8 cellular contexts compared by ENCODE assay signal in genomic region chr5:169637085-169637855, GRCh38. TPM values are rescaled to one million over a fixed set of nuclear protein-coding genes. Genes with fewer than 3 reads are reported as not detected.
A peak's percentile ranks its signal among the peaks of the same experiment; 100 is the strongest.
DNase-seq lines count a peak whose midpoint lies in the region; ATAC-seq and TF ChIP-seq lines count a peak whose summit lies in the region.

DOCK2 (plus strand) TSS chr5:169637275; CDS start chr5:169637327, 52 bp downstream.

- peak within 1 kb of the TSS; percentile 56 for H3K4me2 ChIP-seq in trophoblast cell (ENCODE audit: low read length)

- peak within 1 kb of the TSS; percentile 93 to 97 (median 94) for H3K27ac Mint-ChIP-seq in CD4-positive, alpha-beta memory T cell

- no peak within 1 kb of the TSS for H3K23ac ChIP-seq in trophoblast cell (ENCODE audit: low read length)

- H3K4me3 ChIP-seq in CD4-positive, alpha-beta memory T cell (ENCODE audit: low read length in 2 of 2): peak within 1 kb of the TSS; percentile 71 to 80
- H3K4me3 ChIP-seq in fibroblast of mammary gland (ENCODE audit: control insufficient read depth, low read depth, low read length): peak within 1 kb of the TSS; percentile 34
- H3K4me3 ChIP-seq in trophoblast cell (ENCODE audit: low read depth, low read length): no peak within 1 kb of the TSS
- H3K4me3 ChIP-seq in upper lobe of right lung: peak within 1 kb of the TSS; percentile 57

- H3K79me1 ChIP-seq in trophoblast cell (ENCODE audit: low read length): no peaks in the 10 kb centered on the region

- peak within 1 kb of the TSS; percentile 39 for H2AFZ ChIP-seq in trophoblast cell (ENCODE audit: insufficient read depth, low read length, poor library complexity)

- peaks cover 52% of the 10 kb centered on the region for H3K4me1 ChIP-seq in CD4-positive, alpha-beta memory T cell (ENCODE audit: insufficient read depth, low read length)
- H3K4me1 ChIP-seq in trophoblast cell (ENCODE audit: control insufficient read depth in 1 of 2, insufficient read depth in 2 of 2, low read length in 2 of 2) (peaks cover 5 to 11% of the 10 kb centered on the region in 2 experiments), upper lobe of right lung (peaks cover 6% of the 10 kb centered on the region)

- WGBS in trophoblast cell (ENCODE audit: extremely low coverage, insufficient coverage, insufficient read length): no CpG with 5 or more reads among the region's 55 CpGs

- no peak within 1 kb of the TSS for H3K18ac ChIP-seq in trophoblast cell (ENCODE audit: low read length)

- CTCF ChIA-PET in CD4-positive, alpha-beta memory T cell (lab: Charles Lee; ENCODE audit: partially characterized antibody): interaction anchor here (0.6 to 1.7 kb wide), 4 partner anchors 11 to 216 kb away, joined by 4 to 5 read pairs (median 4); partner anchors contain the start of gene SPDL1

- H2BK5ac ChIP-seq in trophoblast cell (ENCODE audit: low read depth, low read length, poor library complexity): no peak within 1 kb of the TSS

- H3K36me3 Mint-ChIP-seq in CD4-positive, alpha-beta memory T cell: peaks cover 42 to 44% of the 10 kb centered on the region in 2 donors

- H3K9me3 Mint-ChIP-seq in CD4-positive, alpha-beta memory T cell: peaks cover 0 to 9% (median 2%) of the 10 kb centered on the region in 8 donors

- H3K79me2 ChIP-seq in trophoblast cell (ENCODE audit: control insufficient read depth, insufficient read depth, low read length, poor library complexity): no peaks in the 10 kb centered on the region

- H3K27me3 ChIP-seq in CD4-positive, alpha-beta memory T cell (ENCODE audit: insufficient read depth, low read length): no peaks in the 10 kb centered on the region
- H3K27me3 ChIP-seq in trophoblast cell (ENCODE audit: insufficient read depth, low read length) (peaks cover 19% of the 10 kb centered on the region), upper lobe of right lung (peaks cover 3% of the 10 kb centered on the region)

- no peaks in the 10 kb centered on the region for H3K9me3 ChIP-seq in CD4-positive, alpha-beta memory T cell (ENCODE audit: control insufficient read depth in 1 of 2, low read length in 2 of 2)
- H3K9me3 ChIP-seq in trophoblast cell (ENCODE audit: insufficient read depth, low read depth, low read length): peaks cover 8% of the 10 kb centered on the region
- no peaks in the 10 kb centered on the region for H3K9me3 ChIP-seq in upper lobe of right lung

- no peak within 1 kb of the TSS for H4K12ac ChIP-seq in trophoblast cell (ENCODE audit: low read depth, low read length)

- no peaks in the 10 kb centered on the region for H3K36me3 ChIP-seq in CD4-positive, alpha-beta memory T cell (ENCODE audit: insufficient read depth, low read length)
- H3K36me3 ChIP-seq in trophoblast cell (ENCODE audit: control insufficient read depth in 1 of 2, insufficient read depth in 2 of 2, low read length in 2 of 2) (no peaks in the 10 kb centered on the region), upper lobe of right lung (no peaks in the 10 kb centered on the region)

- POLR2A ChIA-PET in CD4-positive, alpha-beta memory T cell (lab: Charles Lee; ENCODE audit: partially characterized antibody): interaction anchor here (0.6 to 3.3 kb wide), 12 partner anchors 10 to 642 kb away, joined by 3 to 21 read pairs (median 5); partner anchors contain the start of gene SPDL1

- no peak within 1 kb of the TSS for H3K14ac ChIP-seq in trophoblast cell (ENCODE audit: low read length)

- H3K9ac ChIP-seq in trophoblast cell (ENCODE audit: low read length): no peak within 1 kb of the TSS

- no peak within 1 kb of the TSS for H2BK120ac ChIP-seq in trophoblast cell (ENCODE audit: insufficient read depth, low read length, poor library complexity)

- DNase-seq in CD4-positive, alpha-beta memory T cell: peak; percentile 61 to 82 (median 66)
- DNase-seq in KG1 (lab: John Stamatoyannopoulos, UW) (peak; percentile 96), fibroblast of mammary gland (ENCODE audit: low read depth) (no peak), trophoblast cell (peak in 1 of 2 donors; percentile 20), upper lobe of right lung (peak; percentile 87), NCI-H2196 (lab: John Stamatoyannopoulos, UW; ENCODE audit: unreplicated experiment) (no peak)
- DNase-seq in activated CD8-positive, alpha-beta memory T cell treated with anti-CD3 and anti-CD28 coated beads for 4 hours (ENCODE audit: low read depth in 2 of 2): peak; percentile 42 to 47

- no peak within 1 kb of the TSS for H3K4ac ChIP-seq in trophoblast cell (ENCODE audit: low read depth, low read length)

- peak within 1 kb of the TSS; percentile 82 for H3K27ac ChIP-seq in CD4-positive, alpha-beta memory T cell (ENCODE audit: low read depth, low read length)
- H3K27ac ChIP-seq in trophoblast cell (ENCODE audit: low read depth, low read length) (no peak within 1 kb of the TSS), upper lobe of right lung (peak within 1 kb of the TSS; percentile 77)

- peak within 1 kb of the TSS; percentile 91 to 96 (median 94) for H3K4me3 Mint-ChIP-seq in CD4-positive, alpha-beta memory T cell

- H3K4me1 Mint-ChIP-seq in CD4-positive, alpha-beta memory T cell: peaks cover 38 to 57% (median 47%) of the 10 kb centered on the region in 4 donors

- no peak within 1 kb of the TSS for H4K8ac ChIP-seq in trophoblast cell (ENCODE audit: low read depth, low read length)

- H2BK12ac ChIP-seq in trophoblast cell (ENCODE audit: low read length): no peak within 1 kb of the TSS

- no peak within 1 kb of the TSS for H2AK5ac ChIP-seq in trophoblast cell (ENCODE audit: low read length)

- intact Hi-C loops in CD4-positive, alpha-beta memory T cell (cut with micrococcal nuclease): loop anchor here (1.0 kb wide), 2 partner anchors 12 to 54 kb away; partner anchors contain the start of gene SPDL1
- intact Hi-C loops in upper lobe of right lung (cut with DNase I): no loop called here

- no peaks in the 10 kb centered on the region for H3K27me3 Mint-ChIP-seq in CD4-positive, alpha-beta memory T cell

- TF ChIP-seq CTCF in fibroblast of mammary gland (conservative IDR thresholded peaks at IDR 0.05; ENCODE audit: control insufficient read depth, insufficient read depth, low read depth, low read length) (no peak), upper lobe of right lung (IDR thresholded peaks at IDR 0.05) (no peak)

- ATAC-seq in GM21390 (IDR thresholded peaks at IDR 0.05; ENCODE audit: unreplicated experiment) (peak; percentile 92), upper lobe of right lung (peak; percentile 93)

- no peak within 1 kb of the TSS for H4K91ac ChIP-seq in trophoblast cell (ENCODE audit: low read depth, low read length)

RNA-seq across cellular contexts. Expression of gene DOCK2, which starts in this region (rescaled TPM):
- 100 to 1,000 TPM; 222 to 223 TPM for total RNA-seq in CD4-positive, alpha-beta memory T cell
- polyA plus RNA-seq in CD4-positive, alpha-beta memory T cell: 100 to 1,000 TPM in 1 of 2 donors, 10 to 100 TPM in 1; 45.8 to 103 TPM
- polyA plus RNA-seq in trophoblast cell (2013): 0.07 and 0.08 TPM in 2 replicates
- total RNA-seq in upper lobe of right lung: 65.4 TPM

Comparison
In these comparisons a context has a peak if more than half of its experiments do, and no peak if none do; other contexts are left out.
1. DNase-seq: peak in CD4-positive, alpha-beta memory T cell (5 of 5), KG1 (single experiment), activated CD8-positive, alpha-beta memory T cell treated with anti-CD3 and anti-CD28 coated beads for 4 hours (2 of 2) and upper lobe of right lung (single experiment); none in fibroblast of mammary gland (single experiment) and NCI-H2196 (single experiment).